8 cellular contexts compared by ENCODE assay signal in genomic region chr6:12490904-12491571, GRCh38.
DNase-seq lines count a peak whose midpoint lies in the region; ATAC-seq and TF ChIP-seq lines count a peak whose summit lies in the region.

No MANE protein-coding gene starts in this region.

- H2BK20ac ChIP-seq in IMR-90 (ENCODE audit: low read depth, low read length) = peak overlapping the region; percentile 81

- 0% methylated on average over 1 of the region's 2 CpGs; no CpG with 5 or more reads in 1 of the 2 experiments for WGBS in IMR-90 (ENCODE audit: extremely low coverage in 2 of 2, insufficient read length in 1 of 2), 2 experiments
- WGBS in lung, 2 donors = 18 to 39% methylated on average over 2 of the region's 2 CpGs
- 35 to 44% methylated on average over 2 of the region's 2 CpGs for WGBS in lower leg skin, 2 donors

- POLR2A ChIA-PET in IMR-90 (lab: Charles Lee; ENCODE audit: unreplicated experiment) = no interaction called here

- H2AK9ac ChIP-seq in IMR-90 (replicated peaks; ENCODE audit: low read depth, low read length, poor library complexity) = no peak overlapping the region

- H3K23ac ChIP-seq in IMR-90 (ENCODE audit: low read depth, low read length) = peak overlapping the region; percentile 31; the same call in 1 of the 2 replicates

- TF ChIP-seq RAD21 in IMR-90 (IDR thresholded peaks at IDR 0.05; ENCODE audit: low read length) = no peak

- no peaks in the 10 kb centered on the region for H4K20me1 ChIP-seq in IMR-90 (ENCODE audit: insufficient read depth, low read length)

- ATAC-seq in IMR-90 (ENCODE audit: low read depth) (peak; percentile 79), lung (ENCODE audit: insufficient read depth, low FRiP score) (peak; percentile 62), HG03045 (IDR thresholded peaks at IDR 0.05; ENCODE audit: unreplicated experiment) (no peak), HG03354 (IDR thresholded peaks at IDR 0.05; ENCODE audit: poor library complexity, severe bottlenecking, unreplicated experiment) (no peak)

- peak overlapping the region; percentile 9 for H2AFZ ChIP-seq in IMR-90 (replicated peaks; ENCODE audit: low read length, poor library complexity)

- DNase-seq in Caki2 (ENCODE audit: low read depth) (peak; percentile 4), IMR-90 (peak; percentile 93), astrocyte of the hippocampus (ENCODE audit: low read depth, low spot score) (peak; percentile 87), lung (ENCODE audit: low spot score) (no peak), lower leg skin (ENCODE audit: low spot score in 2 of 2) (no peak), retina (no peak)

- H4K8ac ChIP-seq in IMR-90 (ENCODE audit: low read depth in 2 of 2, low read length in 2 of 2) = peak overlapping the region in 1 of 2 experiments; percentile 58; a peak in 1 of 4 replicates

- CTCF ChIA-PET in IMR-90 (lab: Yijun Ruan, JAX) = no interaction called here

- H3K56ac ChIP-seq in IMR-90 (ENCODE audit: extremely low read depth, insufficient read depth, low read length) = no peak overlapping the region

- H2BK15ac ChIP-seq in IMR-90 (ENCODE audit: low read depth, low read length) = peak overlapping the region; percentile 6; the same call in 2 of the 3 replicates

- peak overlapping the region; percentile 65; the same call in 1 of the 2 replicates for H3K14ac ChIP-seq in IMR-90 (replicated peaks; ENCODE audit: low read depth, low read length)

- H3K4me1 ChIP-seq in IMR-90 (ENCODE audit: control insufficient read depth, insufficient read depth, low read length) (peaks cover 10% of the 10 kb centered on the region), lung (ENCODE audit: control insufficient read depth in 2 of 2, insufficient read depth in 2 of 2, low read length in 2 of 2) (no peaks in the 10 kb centered on the region)

- no peak overlapping the region for H3K27ac ChIP-seq in IMR-90 (ENCODE audit: insufficient read depth, low read length)
- peak overlapping the region in 1 of 2 donors; percentile 11 for H3K27ac ChIP-seq in lung (ENCODE audit: low read depth in 1 of 2, low read length in 1 of 2)

- no TSS peak for BruUV-seq in IMR-90 (replicated peaks; lab: Mats Ljungman, UMichigan)

- TF ChIP-seq CTCF in IMR-90 (conservative IDR thresholded peaks at IDR 0.05; ENCODE audit: low read depth, low read length) (no peak), lung (IDR thresholded peaks at IDR 0.05; ENCODE audit: control extremely low read depth, extremely low read depth) (no peak), lower leg skin (IDR thresholded peaks at IDR 0.05) (no peak)

- H3K36me3 ChIP-seq in IMR-90 (ENCODE audit: control insufficient read depth, insufficient read depth, low read length) (no peaks in the 10 kb centered on the region), lung (ENCODE audit: control insufficient read depth in 2 of 2, insufficient read depth in 2 of 2, low read length in 2 of 2) (no peaks in the 10 kb centered on the region)

- in situ Hi-C loops in Caki2 (cut with HindIII; ENCODE audit: low pct_unique_long_range_greater_than_20kb, low sequenced_read_pairs) (no loop called here), IMR-90 (cut with MboI; ENCODE audit: low sequenced_read_pairs) (no loop called here)

- no peak overlapping the region for H3K4me3 ChIP-seq in IMR-90 (ENCODE audit: insufficient read depth, low read depth, low read length)
- H3K4me3 ChIP-seq in lung = no peak overlapping the region
- no peak overlapping the region for H3K4me3 ChIP-seq in lower leg skin (ENCODE audit: low read depth, poor library complexity, severe bottlenecking)

- intact Hi-C loops in IMR-90 (cut with micrococcal nuclease) = no loop called here
- intact Hi-C loops in lower leg skin (cut with DNase I; ENCODE audit: low total_unique reads) = no loop called here

- H3K18ac ChIP-seq in IMR-90 (ENCODE audit: low read depth, low read length) = peak overlapping the region; percentile 84; the same call in 1 of the 2 replicates

- peak overlapping the region; percentile 71; the same call in 1 of the 2 replicates for H3K4ac ChIP-seq in IMR-90 (ENCODE audit: low read depth, low read length)

- H2BK5ac ChIP-seq in IMR-90 (ENCODE audit: low read depth, low read length, poor library complexity, severe bottlenecking) = peak overlapping the region; percentile 80

- H4K5ac ChIP-seq in IMR-90 (ENCODE audit: low read depth, low read length) = no peak overlapping the region; the same call in 1 of the 2 replicates

- H3K27me3 ChIP-seq in IMR-90 (ENCODE audit: control insufficient read depth, insufficient read depth, low read length) = no peaks in the 10 kb centered on the region
- H3K27me3 ChIP-seq in lung (ENCODE audit: control insufficient read depth, insufficient read depth) = no peaks in the 10 kb centered on the region

- no peak overlapping the region for H3K9ac ChIP-seq in IMR-90 (ENCODE audit: low read depth, low read length)

- H2AK5ac ChIP-seq in IMR-90 (ENCODE audit: low read depth, low read length) = peak overlapping the region; percentile 5; the same call in 1 of the 2 replicates

- no peaks in the 10 kb centered on the region for H3K9me3 ChIP-seq in IMR-90 (ENCODE audit: control insufficient read depth, insufficient read depth, low read length)
- no peaks in the 10 kb centered on the region for H3K9me3 ChIP-seq in lung (ENCODE audit: control insufficient read depth in 2 of 2, insufficient read depth in 1 of 2, low read length in 1 of 2)

- H4K91ac ChIP-seq in IMR-90 (ENCODE audit: insufficient read depth, low read depth, low read length) = peak overlapping the region; percentile 27; the same call in 1 of the 2 replicates

- dilution Hi-C loops in IMR-90 (cut with HindIII; ENCODE audit: low sequenced_read_pairs, unreplicated experiment) = no loop called here

- H3K4me2 ChIP-seq in IMR-90 (ENCODE audit: low read depth, low read length) = peak overlapping the region; percentile 54; the same call in 1 of the 2 replicates

- peaks cover 5% of the 10 kb centered on the region; the same call in 1 of the 2 replicates for H3K9me1 ChIP-seq in IMR-90 (ENCODE audit: insufficient read depth, low read length)

- no peak for TF ChIP-seq POLR2A in IMR-90 (IDR thresholded peaks at IDR 0.05; ENCODE audit: low read depth, low read length)
- TF ChIP-seq POLR2A in lower leg skin (IDR thresholded peaks at IDR 0.05) = no peak

- H2BK120ac ChIP-seq in IMR-90 (ENCODE audit: low read depth, low read length) = peak overlapping the region; percentile 78

- H3K79me1 ChIP-seq in IMR-90 (ENCODE audit: low read depth in 1 of 2, low read length in 2 of 2) = no peaks in the 10 kb centered on the region

TF ChIP-seq in IMR-90, 13 proteins besides CTCF, POLR2A, EP300 and RAD21:
- TF ChIP-seq ELK1 (IDR thresholded peaks at IDR 0.05; ENCODE audit: borderline replicate concordance, low read depth, low read length) = no peak
- no peak for TF ChIP-seq RCOR1 (IDR thresholded peaks at IDR 0.05; ENCODE audit: insufficient replicate concordance, low read length)
- no peak for TF ChIP-seq USF2 (IDR thresholded peaks at IDR 0.05; ENCODE audit: low read depth, low read length)
- TF ChIP-seq CHD1 (IDR thresholded peaks at IDR 0.05; ENCODE audit: low read depth, low read length) = no peak
- 0 out of 2 replicates have a peak, but pooled peaks have one; percentile 21 for TF ChIP-seq MAFK (IDR thresholded peaks at IDR 0.05; ENCODE audit: low read depth, low read length)
- TF ChIP-seq SMC3 (IDR thresholded peaks at IDR 0.05; ENCODE audit: low read depth, low read length) = no peak
- TF ChIP-seq MAZ (IDR thresholded peaks at IDR 0.05; ENCODE audit: borderline replicate concordance, low read depth, low read length) = no peak
- 0 out of 2 replicates have a peak, but pooled peaks have one; percentile 53 for TF ChIP-seq BHLHE40 (IDR thresholded peaks at IDR 0.05; ENCODE audit: low read depth, low read length)
- TF ChIP-seq CEBPB (IDR thresholded peaks at IDR 0.05; ENCODE audit: low read depth, low read length) = peak; percentile 92
- peak; percentile 95 for TF ChIP-seq FOS (IDR thresholded peaks at IDR 0.05; ENCODE audit: low read depth, low read length)
- no peak for TF ChIP-seq MXI1 (IDR thresholded peaks at IDR 0.05; ENCODE audit: borderline replicate concordance, low read depth, low read length)
- no peak for TF ChIP-seq RFX5 (IDR thresholded peaks at IDR 0.05; ENCODE audit: low read depth, low read length)
- TF ChIP-seq NFE2L2 (IDR thresholded peaks at IDR 0.05; ENCODE audit: low read depth, low read length) = no peak

Comparison
In these comparisons a context has a peak if more than half of its experiments do, and no peak if none do; other contexts are left out.
1. DNase-seq: peak in Caki2 (single experiment), IMR-90 (single experiment) and astrocyte of the hippocampus (single experiment); none in lung (single experiment), lower leg skin (0 of 2) and retina (single experiment).
2. ATAC-seq: peak in IMR-90 (single experiment) and lung (single experiment); none in HG03045 (single experiment) and HG03354 (single experiment).